26 cellular contexts compared by ENCODE assay signal in genomic region chr2:172423120-172423519, GRCh38.
"Had no signal": no experiment of that assay in that cellular context is flagged by ENCODE, and none has a peak within 500 bp of the region (broad histone marks: within the 10 kb centered on the region; RNA-seq: fewer than 3 reads in every experiment).

No MANE protein-coding gene starts in this region.

- H3K27ac Mint-ChIP-seq: activated naive CD8-positive, alpha-beta T cell treated with anti-CD3 and anti-CD28 coated beads, Interleukin-2, amount 10 ng/mL, durations not matched to agents 7 days and 5 days; brain; nephron had no signal

- ATAC-seq: gastrocnemius medialis, left ventricle myocardium superior, mucosa of descending colon, right cardiac atrium, upper lobe of right lung had no signal

- H3K9me3 Mint-ChIP-seq: nephron had no signal

- H3K36me3 Mint-ChIP-seq: activated naive CD8-positive, alpha-beta T cell treated with anti-CD3 and anti-CD28 coated beads, Interleukin-2, amount 10 ng/mL, durations not matched to agents 7 days and 5 days; brain had no signal

- H3K9me3 ChIP-seq: ascending aorta, colonic mucosa, gastrocnemius medialis, mucosa of descending colon, spleen, suprapubic skin, tibial artery, upper lobe of right lung had no signal

- H3K4me3 Mint-ChIP-seq: activated naive CD8-positive, alpha-beta T cell treated with anti-CD3 and anti-CD28 coated beads, Interleukin-2, amount 10 ng/mL, durations not matched to agents 7 days and 5 days; nephron had no signal

- H3K27me3 ChIP-seq: ascending aorta, colonic mucosa, suprapubic skin, tibial artery, upper lobe of right lung had no signal

- DNase-seq: activated CD8-positive, alpha-beta memory T cell treated with anti-CD3 and anti-CD28 coated beads for 24 hours; activated gamma-delta T cell; activated naive CD8-positive, alpha-beta T cell treated with anti-CD3 and anti-CD28 coated beads, Interleukin-2, amount 10 ng/mL, durations not matched to agents 7 days and 5 days; cerebellar nuclear complex; colonic mucosa; dorsolateral prefrontal cortex; effector memory CD4-positive, alpha-beta T cell; erythroblast; gastrocnemius medialis; glutamatergic neuron; islet precursor cell; left ventricle myocardium superior; mucosa of descending colon; posterior cingulate gyrus; right cardiac atrium; spleen; T-helper 9 cell; tibial artery; upper lobe of right lung had no signal

- H3K4me3 ChIP-seq: ascending aorta, cardiac muscle cell, colonic mucosa, dorsolateral prefrontal cortex, gastrocnemius medialis, hepatocyte, mucosa of descending colon, spleen, suprapubic skin, tibial artery, upper lobe of right lung had no signal

- H3K36me3 ChIP-seq: ascending aorta, cardiac muscle cell, colonic mucosa, gastrocnemius medialis, spleen, suprapubic skin, tibial artery, upper lobe of right lung had no signal

- H3K27ac ChIP-seq: ascending aorta, cardiac muscle cell, colonic mucosa, dorsolateral prefrontal cortex, gastrocnemius medialis, hepatocyte, spleen, suprapubic skin, tibial artery, upper lobe of right lung, VCaP had no signal

- H3K4me1 Mint-ChIP-seq: nephron had no signal
